ENCODE assay signal across 11 cellular contexts in genomic region chr10:26389533-26389932, GRCh38. TPM values are rescaled to one million over a fixed set of nuclear protein-coding genes. Genes with fewer than 3 reads are reported as not detected.
"Had no signal": no experiment of that assay in that cellular context is flagged by ENCODE, and none has a peak within 500 bp of the region (broad histone marks: within the 10 kb centered on the region; RNA-seq: fewer than 3 reads in every experiment).

No MANE protein-coding gene starts in this region.

- H3K4me2 ChIP-seq: KMS-11 had no signal

- H3K9me3 ChIP-seq: HAP-1 had no signal

- H3K4me3 ChIP-seq: GM23248, HAP-1 had no signal

- H3K27ac ChIP-seq: GM23248, HL-60, KMS-11 had no signal

- H3K4me1 ChIP-seq: HAP-1 had no signal

- H3K9ac ChIP-seq: GM23248, KMS-11 had no signal

- H3K36me3 ChIP-seq: HAP-1 had no signal

- ATAC-seq: HCT116, HepG2 had no signal

- DNase-seq: GM23248, GOT3, H7, Karpas-422 had no signal

- FAIRE-seq: HepG2 had no signal

- H2AFZ ChIP-seq: GM23248 had no signal

RNA-seq across cellular contexts. Expression of gene APBB1IP, which starts 48.6 kb away (rescaled TPM):
- total RNA-seq: H4, H7, HepG2, HT1080 had no signal
